Comparison of ENCODE assay signal across 9 cellular contexts in genomic region chr12:48890657-48891418, GRCh38.
DNase-seq lines count a peak whose midpoint lies in the region; ATAC-seq lines count a peak whose summit lies in the region.
"Had no signal": no experiment of that assay in that cellular context is flagged by ENCODE, and none has a peak within 500 bp of the region (broad histone marks: within the 10 kb centered on the region; RNA-seq: fewer than 3 reads in every experiment).

No MANE protein-coding gene starts in this region.

- ATAC-seq in HG03520 (IDR thresholded peaks at IDR 0.05; ENCODE audit: unreplicated experiment) (peak; percentile 61), memory B cell (ENCODE audit: low read depth) (peak; percentile 99), GM18873 (IDR thresholded peaks at IDR 0.05; ENCODE audit: low FRiP score, unreplicated experiment) (no peak)

- no peaks in the 10 kb centered on the region for H3K36me3 Mint-ChIP-seq in memory B cell

- peaks cover 11% of the 10 kb centered on the region for H3K27me3 Mint-ChIP-seq in memory B cell

- no peak overlapping the region for H3K4me3 Mint-ChIP-seq in memory B cell
- H3K4me3 Mint-ChIP-seq: stimulated activated naive CD8-positive, alpha-beta T cell treated with anti-CD3 and anti-CD28 coated beads, Interleukin-15, Interleukin-2, amounts not matched to agents 100 ng/mL and 50 ng/mL, for 24 hours had no signal

- H3K4me1 Mint-ChIP-seq in memory B cell, result peaks cover 2% of the 10 kb centered on the region

- no peak overlapping the region for H3K27ac Mint-ChIP-seq in memory B cell
- H3K27ac Mint-ChIP-seq: stimulated activated naive CD8-positive, alpha-beta T cell treated with anti-CD3 and anti-CD28 coated beads, Interleukin-15, Interleukin-2, amounts not matched to agents 100 ng/mL and 50 ng/mL, for 24 hours had no signal

- H3K9me3 Mint-ChIP-seq in memory B cell, result no peaks in the 10 kb centered on the region
- H3K9me3 Mint-ChIP-seq: stimulated activated naive CD8-positive, alpha-beta T cell treated with anti-CD3 and anti-CD28 coated beads, Interleukin-15, Interleukin-2, amounts not matched to agents 100 ng/mL and 50 ng/mL, for 24 hours had no signal

- peak; percentile 54 for DNase-seq in GDM1 (lab: John Stamatoyannopoulos, UW)
- DNase-seq in NCI-H82 treated with DMSO at 0.1 percent for 48 hours (lab: John Stamatoyannopoulos, UW; ENCODE audit: unreplicated experiment), result peak; percentile 76
- peak; percentile 34 to 67 for DNase-seq in activated CD8-positive, alpha-beta memory T cell treated with anti-CD3 and anti-CD28 coated beads for 1 hour (ENCODE audit: extremely low read depth in 1 of 2, low read depth in 1 of 2)
- peak; percentile 61 for DNase-seq in effector CD4-positive, alpha-beta T cell
- DNase-seq in memory B cell (ENCODE audit: low spot score in 2 of 2), result peak; percentile 73 to 85
- DNase-seq in stimulated activated CD4-positive, alpha-beta T cell treated with anti-CD3 and anti-CD28 coated beads, TNF-alpha, amount 100 ng/mL, for 4 hours (ENCODE audit: low read depth in 3 of 3), result peak; percentile 49 to 53 (median 49)
